ENCODE assay signal across 10 cellular contexts in genomic region chr3:149572796-149573414, GRCh38.
A peak's percentile ranks its signal among the peaks of the same experiment; 100 is the strongest.
DNase-seq lines count a peak whose midpoint lies in the region; ATAC-seq, FAIRE-seq and TF ChIP-seq lines count a peak whose summit lies in the region.
"Had no signal": no experiment of that assay in that cellular context is flagged by ENCODE, and none has a peak within 500 bp of the region (broad histone marks: within the 10 kb centered on the region; RNA-seq: fewer than 3 reads in every experiment).

No MANE protein-coding gene starts in this region.

- no peaks in the 10 kb centered on the region for H3K27me3 ChIP-seq in vagina
- no peaks in the 10 kb centered on the region for H3K27me3 ChIP-seq in WERI-Rb-1 (ENCODE audit: insufficient read depth, low read depth, severe bottlenecking)

- CTCF ChIA-PET in MCF 10A (lab: Yijun Ruan, JAX) = interaction anchor here (0.5 to 2.9 kb wide), 9 partner anchors 14 to 179 kb away, joined by 3 to 18 read pairs (median 5); partner anchors contain the start of genes COMMD2 and WWTR1

- no peak for TF ChIP-seq CTCF in MCF 10A (IDR thresholded peaks at IDR 0.05; ENCODE audit: unreplicated experiment)
- TF ChIP-seq CTCF in vagina (IDR thresholded peaks at IDR 0.05) = no peak
- no peak for TF ChIP-seq CTCF in WERI-Rb-1 (IDR thresholded peaks at IDR 0.05; ENCODE audit: low read depth, low read length)

- H3K36me3 ChIP-seq in vagina = peaks cover 0 to 5% of the 10 kb centered on the region in 2 donors
- H3K36me3 ChIP-seq in WERI-Rb-1 = no peaks in the 10 kb centered on the region

- H3K4me1 Mint-ChIP-seq in MCF 10A (ENCODE audit: insufficient read depth, unreplicated experiment) = peaks cover 49% of the 10 kb centered on the region

- DNase-seq in Right ventricle myocardium inferior (ENCODE audit: missing footprints) (no peak), Right ventricle myocardium superior (no peak), MCF 10A (ENCODE audit: unreplicated experiment) (peak; percentile 68), iris pigment epithelial cell (ENCODE audit: low read depth) (peak; percentile 81), vagina (ENCODE audit: extremely low spot score in 2 of 2) (no peak), GM12891 (ENCODE audit: insufficient read length, low spot score) (no peak), WERI-Rb-1 (no peak)
- DNase-seq: activated naive CD4-positive, alpha-beta T cell treated with Interleukin-2 at 50 U/mL for 16 hours had no signal

- H3K27me3 Mint-ChIP-seq in MCF 10A (ENCODE audit: insufficient read depth, unreplicated experiment) = no peaks in the 10 kb centered on the region

- H3K9me3 ChIP-seq in vagina (no peaks in the 10 kb centered on the region), WERI-Rb-1 (ENCODE audit: severe bottlenecking) (no peaks in the 10 kb centered on the region)

- peak overlapping the region; percentile 70 for H3K27ac ChIP-seq in vagina
- H3K27ac ChIP-seq in WERI-Rb-1 = no peak overlapping the region
- H3K27ac ChIP-seq: 22Rv1 had no signal

- intact Hi-C loops in Right ventricle myocardium inferior (cut with DNase I) = no loop called here
- intact Hi-C loops in Right ventricle myocardium superior (cut with DNase I) = no loop called here
- intact Hi-C loops in MCF 10A (cut with micrococcal nuclease) = loop anchor here (10.0 kb wide), 1 partner anchor 198 kb away; the partner anchor contains the start of gene TM4SF1
- intact Hi-C loops in vagina (cut with DNase I) = no loop called here

- FAIRE-seq in GM12891 (lab: Jason Lieb, UNC) = no peak

- H3K4me3 Mint-ChIP-seq in MCF 10A (ENCODE audit: unreplicated experiment) = no peak overlapping the region

- H3K36me3 Mint-ChIP-seq in MCF 10A (ENCODE audit: insufficient read depth, unreplicated experiment) = peaks cover 11% of the 10 kb centered on the region

- ATAC-seq in Right ventricle myocardium inferior (peak; percentile 38), Right ventricle myocardium superior (ENCODE audit: poor library complexity) (no peak), GM21423 (IDR thresholded peaks at IDR 0.05; ENCODE audit: unreplicated experiment) (no peak)

- H3K27ac Mint-ChIP-seq in MCF 10A (ENCODE audit: low read depth, unreplicated experiment) = peak overlapping the region; percentile 63

- TF ChIP-seq POLR2A in vagina (IDR thresholded peaks at IDR 0.05) (no peak), GM12891 (IDR thresholded peaks at IDR 0.05; ENCODE audit: low read depth, low read length) (no peak)

- H3K9me3 Mint-ChIP-seq in MCF 10A (ENCODE audit: unreplicated experiment) = no peaks in the 10 kb centered on the region

- H3K4me1 ChIP-seq in vagina = peaks cover 63% of the 10 kb centered on the region

- POLR2A ChIA-PET in MCF 10A (lab: Yijun Ruan, JAX) = interaction anchor here (0.5 to 6.3 kb wide), 7 partner anchors 11 to 88 kb away, joined by 3 to 83 read pairs (median 4); partner anchors contain the start of gene WWTR1

- no TSS peak for BruUV-seq in MCF 10A (replicated peaks; lab: Mats Ljungman, UMichigan)

- H3K4me3 ChIP-seq in vagina (no peak overlapping the region), WERI-Rb-1 (ENCODE audit: low read depth, low read length) (no peak overlapping the region)

TF ChIP-seq in GM12891, 5 proteins besides CTCF, POLR2A, EP300 and RAD21:
- TF ChIP-seq SPI1 (IDR thresholded peaks at IDR 0.05; ENCODE audit: low read depth, low read length) (no peak), POLR2AphosphoS5 (IDR thresholded peaks at IDR 0.05; ENCODE audit: low read depth, low read length) (no peak), PAX5 (IDR thresholded peaks at IDR 0.05; ENCODE audit: insufficient read depth, low read length, severe bottlenecking) (no peak), POU2F2 (IDR thresholded peaks at IDR 0.05; ENCODE audit: low read depth, low read length) (no peak), TAF1 (IDR thresholded peaks at IDR 0.05; ENCODE audit: low read depth, low read length) (no peak)

Comparison
In these comparisons a context has a peak if more than half of its experiments do, and no peak if none do; other contexts are left out.
1. DNase-seq: peak in MCF 10A (single experiment) and iris pigment epithelial cell (single experiment); none in Right ventricle myocardium inferior (single experiment), Right ventricle myocardium superior (single experiment), vagina (0 of 2), GM12891 (single experiment) and WERI-Rb-1 (single experiment).